ENCODE assay signal across 28 cellular contexts in genomic region chr4:47390438-47391125, GRCh38.
"Had no signal": no experiment of that assay in that cellular context is flagged by ENCODE, and none has a peak within 500 bp of the region (broad histone marks: within the 10 kb centered on the region; RNA-seq: fewer than 3 reads in every experiment).

No MANE protein-coding gene starts in this region.

- H3K79me2 ChIP-seq: hepatocyte had no signal

- H2AFZ ChIP-seq: hepatocyte had no signal

- H3K9me3 ChIP-seq: adrenal gland, esophagus muscularis mucosa, gastrocnemius medialis, ovary, sigmoid colon, uterus had no signal

- H3K27ac ChIP-seq: adrenal gland, esophagus muscularis mucosa, gastrocnemius medialis, hepatocyte, ovary, sigmoid colon, uterus had no signal

- H3K4me1 ChIP-seq: esophagus muscularis mucosa, gastrocnemius medialis, sigmoid colon, uterus had no signal

- H3K27me3 ChIP-seq: adrenal gland, esophagus muscularis mucosa, gastrocnemius medialis, hepatocyte, ovary, sigmoid colon, uterus had no signal

- ATAC-seq: gastrocnemius medialis; left cardiac atrium; left ventricle myocardium superior; stimulated activated memory B cell treated with anti-CD40 and anti-IgM and Interleukin-4, amounts not matched to agents 10 μg/mL and 1 μg/mL and 100 μg/mL, for 72 hours; stimulated activated naive CD8-positive, alpha-beta T cell treated with anti-CD3 and anti-CD28 coated beads, Interleukin-15, amount 100 ng/mL, for 72 hours; T-helper 17 cell had no signal

- DNase-seq: activated CD4-positive, alpha-beta memory T cell treated with anti-CD3 and anti-CD28 coated beads for 36 hours; activated CD4-positive, alpha-beta T cell treated with anti-CD3 and anti-CD28 coated beads, Interleukin-2, amount 10 ng/mL, durations not matched to agents 24 days and 14 days; activated CD4-positive, CD25-positive, alpha-beta regulatory T cell treated with anti-CD3 and anti-CD28 coated beads, Interleukin-2, amount 50 U/mL, for 72 hours; activated CD8-positive, alpha-beta memory T cell treated with anti-CD3 and anti-CD28 coated beads, Interleukin-2, amount 50 U/mL, for 4 hours; activated effector memory CD4-positive, alpha-beta T cell treated with anti-CD3 and anti-CD28 coated beads, Interleukin-2, amount 50 U/mL, for 16 hours; activated naive CD4-positive, alpha-beta T cell treated with anti-CD3 and anti-CD28 coated beads for 36 hours; activated naive CD8-positive, alpha-beta T cell treated with anti-CD3 and anti-CD28 coated beads for 36 hours; activated T-cell treated with anti-CD3 and anti-CD28 coated beads, Interleukin-2, amount 50 U/mL, for 1 hour; adrenal gland; aorta; caudate nucleus; gastrocnemius medialis; glutamatergic neuron; left cardiac atrium; left ventricle myocardium superior; ovary; sigmoid colon; small intestine; stimulated activated CD4-positive, alpha-beta T cell treated with anti-CD3 and anti-CD28 coated beads, Interleukin-4, amount 100 ng/mL, for 4 hours; stimulated activated CD8-positive, alpha-beta memory T cell treated with anti-CD3 and anti-CD28 coated beads, Interleukin-4, amount 100 ng/mL, for 48 hours; stimulated activated naive CD8-positive, alpha-beta T cell treated with anti-CD3 and anti-CD28 coated beads, Interleukin-15, amount 100 ng/mL, for 72 hours; substantia nigra; T-helper 17 cell; T1000; uterus had no signal

- H3K4me3 ChIP-seq: adrenal gland, esophagus muscularis mucosa, gastrocnemius medialis, hepatocyte, ovary, sigmoid colon, uterus had no signal

- H3K4me2 ChIP-seq: hepatocyte had no signal

- H3K36me3 ChIP-seq: adrenal gland, esophagus muscularis mucosa, gastrocnemius medialis, ovary, sigmoid colon, uterus had no signal
